In genomic region chr1:116372186-116372585, GRCh38 we compare ENCODE assay signal across 8 cellular contexts. TPM values are rescaled to one million over a fixed set of nuclear protein-coding genes. Genes with fewer than 3 reads are reported as not detected.
A peak's percentile ranks its signal among the peaks of the same experiment; 100 is the strongest.
DNase-seq lines count a peak whose midpoint lies in the region; ATAC-seq and TF ChIP-seq lines count a peak whose summit lies in the region.

No MANE protein-coding gene starts in this region.

- H3K36me3 Mint-ChIP-seq in activated CD8-positive, alpha-beta memory T cell treated with anti-CD3 and anti-CD28 coated beads, Interleukin-2, amount 10 ng/mL, durations not matched to agents 7 days and 5 days = peaks cover 3% of the 10 kb centered on the region
- H3K36me3 Mint-ChIP-seq in MCF 10A (ENCODE audit: insufficient read depth, unreplicated experiment) = peaks cover 20% of the 10 kb centered on the region

- H3K4me1 ChIP-seq in lower lobe of right lung (peaks cover 42% of the 10 kb centered on the region), tibial artery (peaks cover 0 to 37% (median 29%) of the 10 kb centered on the region in 4 donors)

- CTCF ChIA-PET in activated CD8-positive, alpha-beta memory T cell treated with anti-CD3 and anti-CD28 coated beads, Interleukin-2, amount 10 ng/mL, durations not matched to agents 7 days and 5 days (lab: Charles Lee) = interaction anchor here (0.6 to 1.4 kb wide), 2 partner anchors 195 to 233 kb away, joined by 3 to 4 read pairs; no protein-coding TSS in a partner anchor
- CTCF ChIA-PET in MCF 10A (lab: Yijun Ruan, JAX) = interaction anchor here (1.2 to 2.7 kb wide), 2 partner anchors 112 to 233 kb away, joined by 6 to 14 read pairs; no protein-coding TSS in a partner anchor

- peak overlapping the region; percentile 65 for H3K4me3 Mint-ChIP-seq in activated CD8-positive, alpha-beta memory T cell treated with anti-CD3 and anti-CD28 coated beads, Interleukin-2, amount 10 ng/mL, durations not matched to agents 7 days and 5 days
- peak overlapping the region; percentile 94 for H3K4me3 Mint-ChIP-seq in MCF 10A (ENCODE audit: unreplicated experiment)

- H3K4me3 ChIP-seq in lower lobe of right lung (peak overlapping the region; percentile 84), tibial artery (peak overlapping the region; percentile 94 to 98)

- peaks cover 35% of the 10 kb centered on the region for H3K4me1 Mint-ChIP-seq in activated CD8-positive, alpha-beta memory T cell treated with anti-CD3 and anti-CD28 coated beads, Interleukin-2, amount 10 ng/mL, durations not matched to agents 7 days and 5 days
- peaks cover 14% of the 10 kb centered on the region for H3K4me1 Mint-ChIP-seq in MCF 10A (ENCODE audit: insufficient read depth, unreplicated experiment)

- H3K27ac ChIP-seq in lower lobe of right lung (peak overlapping the region; percentile 96), tibial artery (peak overlapping the region; percentile 98)

- H3K9me3 ChIP-seq in lower lobe of right lung = no peaks in the 10 kb centered on the region
- no peaks in the 10 kb centered on the region for H3K9me3 ChIP-seq in tibial artery

- intact Hi-C loops in MCF 10A (cut with micrococcal nuclease) (loop anchor here (10.0 kb wide), 1 partner anchor 217 kb away; no protein-coding TSS in a partner anchor), lower lobe of right lung (cut with DNase I) (no loop called here), tibial artery (cut with DNase I; ENCODE audit: low total_unique reads) (loop anchor here (5.0 kb wide), 2 partner anchors 200 to 205 kb away; partner anchors contain the start of gene CD58)

- POLR2A ChIA-PET in MCF 10A (lab: Yijun Ruan, JAX) = interaction anchor here (1.6 to 6.6 kb wide), 3 partner anchors 13 to 82 kb away, joined by 8 to 110 read pairs (median 31); no protein-coding TSS in a partner anchor

- TF ChIP-seq CTCF in MCF 10A (IDR thresholded peaks at IDR 0.05; ENCODE audit: unreplicated experiment) (no peak), lower lobe of right lung (IDR thresholded peaks at IDR 0.05) (no peak), tibial artery (IDR thresholded peaks at IDR 0.05) (no peak)

- H3K27me3 ChIP-seq in lower lobe of right lung (ENCODE audit: low read depth) = no peaks in the 10 kb centered on the region
- no peaks in the 10 kb centered on the region for H3K27me3 ChIP-seq in tibial artery

- H3K9me3 Mint-ChIP-seq in activated CD8-positive, alpha-beta memory T cell treated with anti-CD3 and anti-CD28 coated beads, Interleukin-2, amount 10 ng/mL, durations not matched to agents 7 days and 5 days (ENCODE audit: low read depth) = no peaks in the 10 kb centered on the region
- H3K9me3 Mint-ChIP-seq in MCF 10A (ENCODE audit: unreplicated experiment) = no peaks in the 10 kb centered on the region

- no peak for DNase-seq in activated CD8-positive, alpha-beta memory T cell treated with anti-CD3 and anti-CD28 coated beads, Interleukin-2, amount 10 ng/mL, durations not matched to agents 7 days and 5 days
- no peak for DNase-seq in activated CD8-positive, alpha-beta memory T cell treated with anti-CD3 and anti-CD28 coated beads, Interleukin-2, amount 50 U/mL, for 48 hours
- no peak for DNase-seq in MCF 10A (ENCODE audit: unreplicated experiment)
- DNase-seq in lower lobe of right lung = peak; percentile 48
- no peak for DNase-seq in tibial artery
- DNase-seq in NCI-H2029 treated with DMSO at 0.1 percent for 48 hours (lab: John Stamatoyannopoulos, UW) = no peak
- no peak for DNase-seq in MV-4-11 (lab: John Stamatoyannopoulos, UW)

- no peak for ATAC-seq in activated CD8-positive, alpha-beta memory T cell treated with anti-CD3 and anti-CD28 coated beads, Interleukin-2, amount 10 ng/mL, durations not matched to agents 7 days and 5 days
- ATAC-seq in lower lobe of right lung (no peak), HG03439 (IDR thresholded peaks at IDR 0.05; ENCODE audit: unreplicated experiment) (no peak)

- no peaks in the 10 kb centered on the region for H3K36me3 ChIP-seq in lower lobe of right lung
- H3K36me3 ChIP-seq in tibial artery = no peaks in the 10 kb centered on the region

- no TSS peak for BruUV-seq in MCF 10A (replicated peaks; lab: Mats Ljungman, UMichigan)

- H3K27ac Mint-ChIP-seq in activated CD8-positive, alpha-beta memory T cell treated with anti-CD3 and anti-CD28 coated beads, Interleukin-2, amount 10 ng/mL, durations not matched to agents 7 days and 5 days = no peak overlapping the region
- H3K27ac Mint-ChIP-seq in MCF 10A (ENCODE audit: low read depth, unreplicated experiment) = no peak overlapping the region

- H3K27me3 Mint-ChIP-seq in activated CD8-positive, alpha-beta memory T cell treated with anti-CD3 and anti-CD28 coated beads, Interleukin-2, amount 10 ng/mL, durations not matched to agents 7 days and 5 days = peaks cover 29% of the 10 kb centered on the region
- H3K27me3 Mint-ChIP-seq in MCF 10A (ENCODE audit: insufficient read depth, unreplicated experiment) = no peaks in the 10 kb centered on the region

RNA-seq across cellular contexts. Expression of gene ATP1A1, which starts 0.9 kb away (rescaled TPM):
- total RNA-seq in activated CD8-positive, alpha-beta memory T cell treated with anti-CD3 and anti-CD28 coated beads, Interleukin-2, amount 10 ng/mL, durations not matched to agents 7 days and 5 days = 100 to 1,000 TPM; 169 to 206 TPM
- total RNA-seq in MCF 10A (2022) (361 and 378 TPM in 2 replicates), lower lobe of right lung (518 TPM)
